In the genomic region with DNA sequence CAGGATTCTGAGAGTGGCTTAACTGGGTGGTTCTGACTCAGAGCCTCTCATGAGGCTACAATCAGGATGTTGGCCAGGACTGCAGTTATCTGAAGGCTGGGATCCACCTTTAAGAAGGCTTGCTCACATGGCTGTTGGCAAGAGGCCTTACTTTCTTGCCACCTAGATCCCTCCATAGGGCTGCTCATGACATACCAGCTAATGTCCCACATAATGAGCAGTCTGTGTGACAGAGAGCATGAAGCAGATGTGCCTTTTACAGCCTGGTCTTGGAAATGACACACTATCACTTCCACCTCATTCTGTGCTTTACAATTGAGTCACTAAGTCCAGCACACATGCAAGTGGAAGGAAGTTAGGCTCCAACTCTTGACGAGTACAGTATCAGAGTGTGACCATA, we compare ENCODE assay signal across 14 cellular contexts.
DNase-seq lines count a peak whose midpoint lies in the region; ATAC-seq and FAIRE-seq lines count a peak whose summit lies in the region.
"Had no signal": no experiment of that assay in that cellular context is flagged by ENCODE, and none has a peak within 500 bp of the region (broad histone marks: within the 10 kb centered on the region; RNA-seq: fewer than 3 reads in every experiment).

No MANE protein-coding gene starts in this region.

- DNase-seq in NOMO-1 treated with DMSO at 0.1 percent for 48 hours (lab: John Stamatoyannopoulos, UW; ENCODE audit: unreplicated experiment) (peak; percentile 21), NOMO-1 treated with dmso at 0.1 percent for 144 hours (lab: John Stamatoyannopoulos, UW; ENCODE audit: unreplicated experiment) (no peak), RCC 7860 (ENCODE audit: low spot score) (peak; percentile 67), iris pigment epithelial cell (ENCODE audit: low read depth) (peak; percentile 63), NCI-H82 treated with DMSO at 0.1 percent for 48 hours (lab: John Stamatoyannopoulos, UW; ENCODE audit: unreplicated experiment) (no peak), NCI-H146 treated with DMSO at 0.1 percent for 48 hours (lab: John Stamatoyannopoulos, UW; ENCODE audit: unreplicated experiment) (no peak)
- DNase-seq: 8988T; activated naive CD4-positive, alpha-beta T cell treated with Interleukin-2 at 50 U/mL for 16 hours; mucosa of descending colon; spleen; testis had no signal

- peak; percentile 33 for FAIRE-seq in RCC 7860 (lab: Jason Lieb, UNC)

- ATAC-seq in HG02571 (IDR thresholded peaks at IDR 0.05; ENCODE audit: unreplicated experiment) (peak; percentile 26), HG03280 (IDR thresholded peaks at IDR 0.05; ENCODE audit: unreplicated experiment) (no peak)
- ATAC-seq: mucosa of descending colon, SK-N-SH treated with all-trans-retinoic acid at 6 μM for 48 hours had no signal

Comparison
In these comparisons a context has a peak if more than half of its experiments do, and no peak if none do; other contexts are left out.
1. DNase-seq: peak in NOMO-1 treated with DMSO at 0.1 percent for 48 hours (single experiment), RCC 7860 (single experiment) and iris pigment epithelial cell (single experiment); none in NOMO-1 treated with dmso at 0.1 percent for 144 hours (single experiment), NCI-H82 treated with DMSO at 0.1 percent for 48 hours (single experiment) and NCI-H146 treated with DMSO at 0.1 percent for 48 hours (single experiment).